In the genomic region with DNA sequence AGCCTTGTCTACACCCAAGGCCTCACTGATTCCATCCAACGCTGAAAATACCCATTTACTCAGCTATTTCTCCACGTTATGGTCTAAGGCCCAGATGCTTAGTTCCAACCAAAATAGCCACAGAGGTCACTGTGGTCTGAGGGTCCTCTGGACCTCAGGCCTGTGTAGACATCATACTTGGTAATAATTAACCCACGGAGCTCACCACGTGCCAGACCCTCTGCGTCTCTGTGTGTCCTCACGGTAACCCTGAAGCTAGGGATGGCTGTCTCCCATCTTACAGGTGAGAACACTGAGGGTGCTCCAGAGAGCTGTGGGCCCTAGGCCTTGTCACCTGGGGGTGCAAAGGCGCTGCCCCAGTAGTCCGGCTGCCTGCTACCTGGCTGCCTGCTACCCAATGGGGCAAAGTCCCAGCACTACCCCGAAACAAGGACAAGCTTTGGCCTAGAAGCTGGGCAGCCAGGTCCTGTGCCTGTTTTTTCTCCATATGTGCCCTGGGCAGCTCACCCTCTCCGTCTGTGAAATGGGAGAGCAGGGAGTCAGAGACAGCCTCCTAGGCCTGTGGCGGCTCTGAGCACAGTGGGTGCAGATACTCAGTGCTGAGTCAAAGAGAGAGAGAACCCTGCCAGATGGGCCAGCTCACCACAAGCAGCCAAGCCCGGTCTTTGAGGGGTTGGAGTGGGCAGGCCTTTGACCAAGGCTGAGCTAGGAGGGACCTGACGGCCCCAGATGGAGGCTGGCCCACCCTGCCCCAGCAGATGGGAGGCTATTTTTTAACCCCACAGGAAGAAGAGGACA, we compare ENCODE assay signal across 9 cellular contexts. TPM values are rescaled to one million over a fixed set of nuclear protein-coding genes. Genes with fewer than 3 reads are reported as not detected.
DNase-seq lines count a peak whose midpoint lies in the region; ATAC-seq and TF ChIP-seq lines count a peak whose summit lies in the region.
"Had no signal": no experiment of that assay in that cellular context is flagged by ENCODE, and none has a peak within 500 bp of the region (broad histone marks: within the 10 kb centered on the region; RNA-seq: fewer than 3 reads in every experiment).

No MANE protein-coding gene starts in this region.

- H3K27me3 ChIP-seq in BLaER1 (no peaks in the 10 kb centered on the region), colonic mucosa (no peaks in the 10 kb centered on the region)

- H3K9ac ChIP-seq in BLaER1 (peak overlapping the region; percentile 40; the same call in 1 of the 2 replicates), colonic mucosa (ENCODE audit: low read depth in 2 of 2, low read length in 2 of 2) (no peak overlapping the region)

- no peaks in the 10 kb centered on the region for H3K36me3 ChIP-seq in BLaER1
- no peaks in the 10 kb centered on the region for H3K36me3 ChIP-seq in colonic mucosa

- no peak for TF ChIP-seq CTCF in activated CD8-positive, alpha-beta T cell treated with anti-CD3 and anti-CD28 coated beads for 36 hours (IDR thresholded peaks at IDR 0.05)
- no peak for TF ChIP-seq CTCF in colonic mucosa (IDR thresholded peaks at IDR 0.05)

- peak overlapping the region; percentile 71 for H3K27ac Mint-ChIP-seq in activated CD8-positive, alpha-beta T cell treated with anti-CD3 and anti-CD28 coated beads for 36 hours
- no peak overlapping the region for H3K27ac Mint-ChIP-seq in activated naive CD4-positive, alpha-beta T cell treated with anti-CD3 and anti-CD28 coated beads for 36 hours

- H3K4me1 ChIP-seq in BLaER1 (peaks cover 70% of the 10 kb centered on the region), colonic mucosa (no peaks in the 10 kb centered on the region)

- H4K20me1 ChIP-seq in BLaER1 = peaks cover 12% of the 10 kb centered on the region; the same call in 1 of the 2 replicates

- ATAC-seq in GM18873 (IDR thresholded peaks at IDR 0.05; ENCODE audit: low FRiP score, unreplicated experiment) (peak; percentile 79), HG02884 (IDR thresholded peaks at IDR 0.05; ENCODE audit: unreplicated experiment) (peak; percentile 90), esophagus mucosa (no peak)
- ATAC-seq in activated CD8-positive, alpha-beta T cell treated with anti-CD3 and anti-CD28 coated beads for 36 hours = peak; percentile 28

- H3K9me3 Mint-ChIP-seq in activated CD8-positive, alpha-beta T cell treated with anti-CD3 and anti-CD28 coated beads for 36 hours = no peaks in the 10 kb centered on the region
- no peaks in the 10 kb centered on the region for H3K9me3 Mint-ChIP-seq in activated naive CD4-positive, alpha-beta T cell treated with anti-CD3 and anti-CD28 coated beads for 36 hours

- H3K4me1 Mint-ChIP-seq in activated CD8-positive, alpha-beta T cell treated with anti-CD3 and anti-CD28 coated beads for 36 hours (ENCODE audit: low read depth) = peaks cover 73% of the 10 kb centered on the region
- peaks cover 41% of the 10 kb centered on the region for H3K4me1 Mint-ChIP-seq in activated naive CD4-positive, alpha-beta T cell treated with anti-CD3 and anti-CD28 coated beads for 36 hours (ENCODE audit: low read depth)

- intact Hi-C loops in activated CD8-positive, alpha-beta T cell treated with anti-CD3 and anti-CD28 coated beads for 36 hours (cut with micrococcal nuclease) = no loop called here
- intact Hi-C loops in colonic mucosa (cut with DNase I) = no loop called here
- intact Hi-C loops in cardiac septum (cut with DNase I) = no loop called here
- intact Hi-C loops in activated naive CD4-positive, alpha-beta T cell treated with anti-CD3 and anti-CD28 coated beads for 36 hours (cut with micrococcal nuclease) = no loop called here

- no peaks in the 10 kb centered on the region for H3K9me3 ChIP-seq in BLaER1
- no peaks in the 10 kb centered on the region for H3K9me3 ChIP-seq in colonic mucosa

- DNase-seq in activated CD8-positive, alpha-beta T cell treated with anti-CD3 and anti-CD28 coated beads for 36 hours = no peak
- no peak for DNase-seq in colonic mucosa
- no peak for DNase-seq in cardiac septum (ENCODE audit: low spot score)
- no peak for DNase-seq in activated naive CD4-positive, alpha-beta T cell treated with anti-CD3 and anti-CD28 coated beads for 36 hours
- DNase-seq: NCI-H524 treated with DMSO at 0.1 percent for 48 hours had no signal

- CTCF ChIA-PET in activated CD8-positive, alpha-beta T cell treated with anti-CD3 and anti-CD28 coated beads for 36 hours (lab: Charles Lee) = interaction anchor here (0.7 to 2.5 kb wide), 5 partner anchors 14 to 99 kb away, joined by 3 to 12 read pairs (median 4); no protein-coding TSS in a partner anchor
- CTCF ChIA-PET in activated naive CD4-positive, alpha-beta T cell treated with anti-CD3 and anti-CD28 coated beads for 36 hours (lab: Charles Lee) = interaction anchor here (1.0 to 1.9 kb wide), 3 partner anchors 11 to 90 kb away, joined by 4 to 7 read pairs (median 6); no protein-coding TSS in a partner anchor

- H3K27ac ChIP-seq in BLaER1 (peak overlapping the region; percentile 31; the same call in 1 of the 2 replicates), colonic mucosa (no peak overlapping the region)

- H3K27me3 Mint-ChIP-seq in activated CD8-positive, alpha-beta T cell treated with anti-CD3 and anti-CD28 coated beads for 36 hours = no peaks in the 10 kb centered on the region
- H3K27me3 Mint-ChIP-seq in activated naive CD4-positive, alpha-beta T cell treated with anti-CD3 and anti-CD28 coated beads for 36 hours (ENCODE audit: low read depth) = no peaks in the 10 kb centered on the region

- H3K4me3 ChIP-seq in BLaER1 = no peak overlapping the region
- H3K4me3 ChIP-seq in colonic mucosa = no peak overlapping the region

- H3K36me3 Mint-ChIP-seq in activated CD8-positive, alpha-beta T cell treated with anti-CD3 and anti-CD28 coated beads for 36 hours (ENCODE audit: low read depth) = peaks cover 80% of the 10 kb centered on the region
- H3K36me3 Mint-ChIP-seq in activated naive CD4-positive, alpha-beta T cell treated with anti-CD3 and anti-CD28 coated beads for 36 hours (ENCODE audit: low read depth) = peaks cover 26% of the 10 kb centered on the region

- H3K4me2 ChIP-seq in BLaER1 = peak overlapping the region; percentile 85

- POLR2A ChIA-PET in activated CD8-positive, alpha-beta T cell treated with anti-CD3 and anti-CD28 coated beads for 36 hours (lab: Charles Lee) = interaction anchor here (0.6 to 11.2 kb wide), 12 partner anchors 9 to 117 kb away, joined by 3 to 117 read pairs (median 4); no protein-coding TSS in a partner anchor

- no peak overlapping the region for H3K4me3 Mint-ChIP-seq in activated CD8-positive, alpha-beta T cell treated with anti-CD3 and anti-CD28 coated beads for 36 hours
- no peak overlapping the region for H3K4me3 Mint-ChIP-seq in activated naive CD4-positive, alpha-beta T cell treated with anti-CD3 and anti-CD28 coated beads for 36 hours

RNA-seq across cellular contexts. Expression of a gene that starts 17.0 kb away (rescaled TPM):
- 100 to 1,000 TPM; 180 to 183 TPM for total RNA-seq in activated CD8-positive, alpha-beta T cell treated with anti-CD3 and anti-CD28 coated beads for 36 hours
- total RNA-seq in colonic mucosa = 1 to 10 TPM; 1.6 to 3.2 TPM
- total RNA-seq in cardiac septum = 0.51 TPM
- 10 to 100 TPM; 72.3 to 83.8 TPM for total RNA-seq in activated naive CD4-positive, alpha-beta T cell treated with anti-CD3 and anti-CD28 coated beads for 36 hours
- total RNA-seq in esophagus mucosa = 1.6 TPM

Comparison
In these comparisons a context has a peak if more than half of its experiments do, and no peak if none do; other contexts are left out.
1. RNA of a gene that starts 17.0 kb away (total RNA-seq): 180 to 183 TPM in activated CD8-positive, alpha-beta T cell treated with anti-CD3 and anti-CD28 coated beads for 36 hours and 72.3 to 83.8 TPM in activated naive CD4-positive, alpha-beta T cell treated with anti-CD3 and anti-CD28 coated beads for 36 hours; 1.6 to 3.2 TPM in colonic mucosa, 1.6 TPM in esophagus mucosa (single experiment) and 0.51 TPM in cardiac septum (single experiment); every median in the first group is over 10 times any median in the second.